In genomic region chr9:114339130-114339908, GRCh38 we compare ENCODE assay signal across 8 cellular contexts. TPM values are rescaled to one million over a fixed set of nuclear protein-coding genes. Genes with fewer than 3 reads are reported as not detected.
DNase-seq lines count a peak whose midpoint lies in the region; ATAC-seq and TF ChIP-seq lines count a peak whose summit lies in the region.

No MANE protein-coding gene starts in this region.

- ATAC-seq in GM18867 (IDR thresholded peaks at IDR 0.05; ENCODE audit: unreplicated experiment): peak; percentile 59
- no peak for ATAC-seq in HG02571 (IDR thresholded peaks at IDR 0.05; ENCODE audit: unreplicated experiment)

- H3K36me3 ChIP-seq in KMS-11 (ENCODE audit: insufficient read depth) (0 out of 2 replicates have a peak, but pooled peaks cover 3% of the 10 kb centered on the region), colonic mucosa (peaks cover 21% of the 10 kb centered on the region)

- H4K20me1 ChIP-seq in KMS-11 (ENCODE audit: insufficient read depth): no peaks in the 10 kb centered on the region

- TF ChIP-seq CTCF in AG09309 (IDR thresholded peaks at IDR 0.05; ENCODE audit: control insufficient read depth, insufficient read depth, low read depth, low read length, missing control alignments) (peak; percentile 92), KMS-11 (conservative IDR thresholded peaks at IDR 0.05; ENCODE audit: low read depth, low read length) (peak; percentile 81), colonic mucosa (IDR thresholded peaks at IDR 0.05) (peak; percentile 77)

- H3K9ac ChIP-seq in KMS-11 (no peak overlapping the region), colonic mucosa (ENCODE audit: low read depth in 2 of 2, low read length in 2 of 2) (no peak overlapping the region)

- no peak overlapping the region for H2AFZ ChIP-seq in KMS-11 (ENCODE audit: low read depth)

- H3K4me3 ChIP-seq in AG09309 (ENCODE audit: control insufficient read depth, low read depth, low read length) (no peak overlapping the region), KMS-11 (IDR thresholded peaks at IDR 0.05; ENCODE audit: insufficient read depth, low read depth, low read length) (no peak overlapping the region), colonic mucosa (no peak overlapping the region)

- no peak for DNase-seq in AG09309 (ENCODE audit: low read depth)
- peak; percentile 68 for DNase-seq in activated CD4-positive, CD25-positive, alpha-beta regulatory T cell treated with anti-CD3 and anti-CD28 coated beads, Interleukin-2, amount 50 U/mL, for 72 hours
- peak; percentile 44 for DNase-seq in colonic mucosa
- DNase-seq in lung microvascular endothelial cell (ENCODE audit: low read depth in 2 of 2): peak; percentile 52 to 55
- peak; percentile 77 for DNase-seq in stimulated activated CD8-positive, alpha-beta memory T cell treated with anti-CD3 and anti-CD28 coated beads, Interleukin-4, amount 100 ng/mL, for 48 hours

- intact Hi-C loops in colonic mucosa (cut with DNase I): no loop called here

- no peaks in the 10 kb centered on the region for H3K9me3 ChIP-seq in colonic mucosa

- H3K27ac ChIP-seq in KMS-11: no peak overlapping the region
- no peak overlapping the region for H3K27ac ChIP-seq in colonic mucosa

- H3K4me1 ChIP-seq in KMS-11 (ENCODE audit: low read depth, poor library complexity, severe bottlenecking) (no peaks in the 10 kb centered on the region), colonic mucosa (no peaks in the 10 kb centered on the region)

- H3K79me2 ChIP-seq in KMS-11 (ENCODE audit: insufficient read depth, low read depth): no peaks in the 10 kb centered on the region

- H3K27me3 ChIP-seq in KMS-11 (ENCODE audit: insufficient read depth, low read depth) (no peaks in the 10 kb centered on the region), colonic mucosa (no peaks in the 10 kb centered on the region)

- H3K4me2 ChIP-seq in KMS-11: no peak overlapping the region

RNA-seq across cellular contexts. Expression of gene ORM2, which starts 9.7 kb away (rescaled TPM):
- total RNA-seq in colonic mucosa (1 to 10 TPM in 1 of 2 donors, not detected in 1; 2.4 TPM), lung microvascular endothelial cell (not detected in 2 replicates)

RNA-seq across cellular contexts. Expression of gene ORM1, which starts 16.4 kb away (rescaled TPM):
- total RNA-seq in colonic mucosa (10 to 100 TPM in 1 of 2 donors, not detected in 1; 10.3 TPM), lung microvascular endothelial cell (not detected in 2 replicates)

RNA-seq across cellular contexts. Expression of gene AKNA, which starts 48.5 kb away (rescaled TPM):
- 10 to 100 TPM; 26.9 to 44.9 TPM for total RNA-seq in colonic mucosa
- total RNA-seq in lung microvascular endothelial cell: 0.20 and 0.87 TPM in 2 replicates

Comparison
In these comparisons a context has a peak if more than half of its experiments do, and no peak if none do; other contexts are left out.
1. RNA of gene AKNA, which starts 48.5 kb away (total RNA-seq): 26.9 to 44.9 TPM in colonic mucosa; 0.20 to 0.87 TPM in lung microvascular endothelial cell; every median in the first group is over 10 times any median in the second.
2. Peak in every context shown above with its lines, with median percentiles within 50 percentile points of each other: CTCF ChIP-seq.